17 cellular contexts compared by ENCODE assay signal in the genomic region with DNA sequence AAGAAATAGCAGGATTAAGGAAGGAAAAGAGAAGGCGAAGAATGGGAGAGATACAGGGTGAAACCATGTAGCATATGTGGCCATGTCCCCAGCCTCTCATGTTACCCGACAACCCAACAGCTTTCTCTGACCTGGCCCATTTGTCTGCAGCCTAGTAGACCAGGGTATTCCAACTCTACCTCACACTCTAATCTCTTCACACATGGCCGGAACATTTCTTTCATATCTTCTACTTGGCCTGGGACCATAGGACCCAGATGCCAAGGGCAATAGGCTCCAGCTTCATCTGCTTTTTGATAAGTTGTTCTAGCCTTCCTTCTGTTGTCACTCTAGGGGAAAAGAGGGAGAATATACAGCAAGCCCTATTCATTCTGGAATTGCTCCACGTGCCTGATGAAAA.
"Had no signal": no experiment of that assay in that cellular context is flagged by ENCODE, and none has a peak within 500 bp of the region (broad histone marks: within the 10 kb centered on the region; RNA-seq: fewer than 3 reads in every experiment).

No MANE protein-coding gene starts in this region.

- H3K9me3 ChIP-seq: mucosa of descending colon, sigmoid colon, thyroid gland, vagina had no signal

- H3K27ac ChIP-seq: coronary artery, neural progenitor cell, parathyroid adenoma, sigmoid colon, thyroid gland, vagina had no signal

- H3K4me1 ChIP-seq: neural progenitor cell, parathyroid adenoma, thyroid gland, vagina had no signal

- DNase-seq: dermis blood vessel endothelial cell; head of caudate nucleus; hippocampal formation; islet precursor cell; kidney glomerular epithelial cell; mesenchymal stem cell; mucosa of descending colon; naive B cell; sigmoid colon; stimulated activated CD4-positive, alpha-beta T cell treated with anti-CD3 and anti-CD28 coated beads, Interleukin-2, amount 100 ng/mL, for 24 hours; stimulated activated CD4-positive, alpha-beta T cell treated with anti-CD3 and anti-CD28 coated beads, Interleukin-4, amount 100 ng/mL, for 24 hours; thyroid gland; trophoblast cell had no signal

- H3K4me3 ChIP-seq: coronary artery, mucosa of descending colon, neural progenitor cell, sigmoid colon, thyroid gland, vagina had no signal

- H3K27me3 ChIP-seq: neural progenitor cell, sigmoid colon, thyroid gland, vagina had no signal

- H3K36me3 ChIP-seq: neural progenitor cell, sigmoid colon, thyroid gland, vagina had no signal

- ATAC-seq: mucosa of descending colon had no signal
